ENCODE assay signal across 9 cellular contexts in the genomic region with DNA sequence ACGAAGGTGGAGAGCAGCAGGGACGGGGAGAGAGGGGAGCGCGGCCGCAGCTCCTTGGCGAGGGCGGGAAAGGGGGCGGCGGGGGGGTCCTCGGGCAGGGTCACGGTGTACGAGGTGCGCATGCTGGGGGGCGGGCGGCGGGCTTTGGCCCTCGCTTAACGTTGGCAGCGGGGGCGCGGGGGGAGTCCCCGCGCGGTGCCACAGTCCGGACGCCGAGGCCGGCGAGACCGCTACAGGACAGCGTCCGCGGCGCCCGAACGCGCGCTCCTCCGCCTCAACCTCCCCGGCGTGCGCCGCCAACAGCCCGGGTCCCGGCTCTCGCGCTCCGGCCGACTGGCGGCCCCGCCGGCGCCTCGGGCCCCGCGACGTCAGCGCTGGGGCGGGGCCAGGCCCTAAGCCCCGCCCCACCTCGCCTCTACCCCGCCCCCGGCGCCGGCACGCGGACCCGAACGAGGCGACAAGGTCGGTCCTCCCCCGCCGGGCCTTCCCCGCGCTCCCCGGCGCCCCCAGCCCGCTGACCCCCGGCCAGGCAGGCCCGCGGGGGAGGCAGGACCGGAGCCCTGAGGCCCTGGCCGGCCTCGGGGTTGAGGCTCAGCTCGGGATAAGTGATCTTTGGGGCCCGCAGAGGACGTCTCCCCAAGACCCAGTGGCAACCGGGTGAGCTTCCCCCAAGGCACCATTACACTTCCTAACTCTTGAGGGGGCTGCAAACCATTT. TPM values are rescaled to one million over a fixed set of nuclear protein-coding genes. Genes with fewer than 3 reads are reported as not detected.
DNase-seq lines count a peak whose midpoint lies in the region; ATAC-seq and TF ChIP-seq lines count a peak whose summit lies in the region.
"Had no signal": no experiment of that assay in that cellular context is flagged by ENCODE, and none has a peak within 500 bp of the region (broad histone marks: within the 10 kb centered on the region; RNA-seq: fewer than 3 reads in every experiment).

No MANE protein-coding gene starts in this region.

- no peak overlapping the region for H3K23ac ChIP-seq in trophoblast cell (ENCODE audit: low read length)

- H3K4me2 ChIP-seq in trophoblast cell (ENCODE audit: low read length), result peak overlapping the region; percentile 73

- H3K4ac ChIP-seq in trophoblast cell (ENCODE audit: low read depth, low read length), result no peak overlapping the region

- H3K14ac ChIP-seq in trophoblast cell (ENCODE audit: low read length), result peak overlapping the region; percentile 69

- H3K79me2 ChIP-seq in trophoblast cell (ENCODE audit: control insufficient read depth, insufficient read depth, low read length, poor library complexity), result peaks cover 2% of the 10 kb centered on the region

- peak overlapping the region; percentile 73 for H3K18ac ChIP-seq in trophoblast cell (ENCODE audit: low read length)

- in situ Hi-C loops in T47D (cut with HindIII; ENCODE audit: low pct_unique_long_range_greater_than_20kb, low sequenced_read_pairs), result no loop called here

- POLR2A ChIA-PET in MCF 10A (lab: Yijun Ruan, JAX), result interaction anchor here (0.6 kb wide), 1 partner anchor 46 kb away, joined by 3 read pairs; no protein-coding TSS in a partner anchor
- POLR2A ChIA-PET in RWPE1 (lab: Yijun Ruan, JAX; ENCODE audit: low non-redundant PET), result no interaction called here

- H3K9me3 ChIP-seq in trophoblast cell (ENCODE audit: insufficient read depth, low read depth, low read length), result peaks cover 5% of the 10 kb centered on the region

- TF ChIP-seq CTCF in MCF 10A (IDR thresholded peaks at IDR 0.05; ENCODE audit: unreplicated experiment) (no peak), RWPE1 (conservative IDR thresholded peaks at IDR 0.05; ENCODE audit: low read depth) (no peak)

- H2BK120ac ChIP-seq in trophoblast cell (ENCODE audit: insufficient read depth, low read length, poor library complexity), result peak overlapping the region; percentile 61

- H3K36me3 Mint-ChIP-seq in MCF 10A (ENCODE audit: insufficient read depth, unreplicated experiment), result peaks cover 6% of the 10 kb centered on the region
- H3K36me3 Mint-ChIP-seq in activated naive CD4-positive, alpha-beta T cell treated with anti-CD3 and anti-CD28 coated beads, Interleukin-2, amount 50 U/mL, for 72 hours, result peaks cover 0 to 5% of the 10 kb centered on the region in 2 donors

- peaks cover 73% of the 10 kb centered on the region for H3K4me1 Mint-ChIP-seq in MCF 10A (ENCODE audit: insufficient read depth, unreplicated experiment)

- peaks cover under 1 to 4% of the 10 kb centered on the region in 2 experiments for H3K36me3 ChIP-seq in trophoblast cell (ENCODE audit: control insufficient read depth in 1 of 2, insufficient read depth in 2 of 2, low read length in 2 of 2)

- intact Hi-C loops in MCF 10A (cut with micrococcal nuclease), result no loop called here
- intact Hi-C loops in left cardiac atrium (cut with DNase I), result no loop called here

- WGBS in trophoblast cell (ENCODE audit: extremely low coverage, insufficient coverage, insufficient read length), result no CpG with 5 or more reads among the region's 88 CpGs

- peak overlapping the region; percentile 64 for H4K91ac ChIP-seq in trophoblast cell (ENCODE audit: low read depth, low read length)

- CTCF ChIA-PET in MCF 10A (lab: Yijun Ruan, JAX), result interaction anchor here (0.6 to 9.2 kb wide), 5 partner anchors 8 to 160 kb away, joined by 3 to 415 read pairs (median 12); a partner anchor contains a TSS
- CTCF ChIA-PET in RWPE1 (lab: Yijun Ruan, JAX), result interaction anchor here (0.6 to 1.6 kb wide), 7 partner anchors 8 to 203 kb away, joined by 3 to 12 read pairs (median 4); no protein-coding TSS in a partner anchor

- peak overlapping the region; percentile 51 for H2BK12ac ChIP-seq in trophoblast cell (ENCODE audit: low read length)

- peak; percentile 63 to 80 for ATAC-seq in activated naive CD4-positive, alpha-beta T cell treated with anti-CD3 and anti-CD28 coated beads, Interleukin-2, amount 50 U/mL, for 72 hours
- ATAC-seq in left cardiac atrium, result peak; percentile 47 to 77

- H3K27ac ChIP-seq in RWPE1 (peak overlapping the region; percentile 100), trophoblast cell (ENCODE audit: low read depth, low read length) (no peak overlapping the region)
- H3K27ac ChIP-seq: epithelial cell of prostate had no signal

- H3K4me1 ChIP-seq in trophoblast cell (ENCODE audit: control insufficient read depth in 1 of 2, insufficient read depth in 2 of 2, low read length in 2 of 2), result peaks cover 33 to 36% of the 10 kb centered on the region in 2 experiments

- no peaks in the 10 kb centered on the region for H3K27me3 Mint-ChIP-seq in MCF 10A (ENCODE audit: insufficient read depth, unreplicated experiment)

- peak overlapping the region; percentile 47 for H2AFZ ChIP-seq in trophoblast cell (ENCODE audit: insufficient read depth, low read length, poor library complexity)

- H3K4me3 ChIP-seq in trophoblast cell (ENCODE audit: low read depth, low read length), result peak overlapping the region; percentile 67

- H3K79me1 ChIP-seq in trophoblast cell (ENCODE audit: low read length), result peaks cover 10% of the 10 kb centered on the region

- no peak overlapping the region for H2BK5ac ChIP-seq in trophoblast cell (ENCODE audit: low read depth, low read length, poor library complexity)

- no peak overlapping the region for H3K27ac Mint-ChIP-seq in MCF 10A (ENCODE audit: low read depth, unreplicated experiment)
- H3K27ac Mint-ChIP-seq in activated naive CD4-positive, alpha-beta T cell treated with anti-CD3 and anti-CD28 coated beads, Interleukin-2, amount 50 U/mL, for 72 hours, result no peak overlapping the region

- H3K4me3 Mint-ChIP-seq in MCF 10A (ENCODE audit: unreplicated experiment), result no peak overlapping the region

- no peak overlapping the region for H4K12ac ChIP-seq in trophoblast cell (ENCODE audit: low read depth, low read length)

- H4K8ac ChIP-seq in trophoblast cell (ENCODE audit: low read depth, low read length), result no peak overlapping the region

- no TSS peak for BruUV-seq in MCF 10A (replicated peaks; lab: Mats Ljungman, UMichigan)

- H3K9me3 Mint-ChIP-seq in MCF 10A (ENCODE audit: unreplicated experiment), result no peaks in the 10 kb centered on the region
- H3K9me3 Mint-ChIP-seq in activated naive CD4-positive, alpha-beta T cell treated with anti-CD3 and anti-CD28 coated beads, Interleukin-2, amount 50 U/mL, for 72 hours, result peaks cover 3 to 4% of the 10 kb centered on the region in 2 donors

- H2AK5ac ChIP-seq in trophoblast cell (ENCODE audit: low read length), result peak overlapping the region; percentile 4

- DNase-seq in T47D (ENCODE audit: low read depth in 1 of 2, low spot score in 1 of 2) (peak; percentile 74 to 77), MCF 10A (ENCODE audit: unreplicated experiment) (no peak), RWPE1 (ENCODE audit: low spot score) (peak; percentile 61), left cardiac atrium (peak; percentile 67), trophoblast cell (peak; percentile 19 to 71), NCI-H1436 (lab: John Stamatoyannopoulos, UW) (no peak), NCI-H510A (lab: John Stamatoyannopoulos, UW) (no peak)
- peak in 1 of 2 donors; percentile 72 for DNase-seq in activated naive CD4-positive, alpha-beta T cell treated with anti-CD3 and anti-CD28 coated beads, Interleukin-2, amount 50 U/mL, for 72 hours (ENCODE audit: low spot score in 2 of 2)

- H3K27me3 ChIP-seq in trophoblast cell (ENCODE audit: insufficient read depth, low read length), result no peaks in the 10 kb centered on the region

- no peak overlapping the region for H3K9ac ChIP-seq in trophoblast cell (ENCODE audit: low read length)

RNA-seq across cellular contexts. Expression of a gene that starts 17.5 kb away (rescaled TPM):
- total RNA-seq in MCF 10A (2022) (0.14 and 0.54 TPM in 2 replicates), left cardiac atrium (10 to 100 TPM; 65.8 to 68.8 TPM)
- 1 to 10 TPM in 1 of 2 donors, under 1 TPM in 1; 0.66 to 1.3 TPM for total RNA-seq in activated naive CD4-positive, alpha-beta T cell treated with anti-CD3 and anti-CD28 coated beads, Interleukin-2, amount 50 U/mL, for 72 hours
- 3.2 and 3.3 TPM in 2 replicates for polyA plus RNA-seq in trophoblast cell (2013)

RNA-seq across cellular contexts. Expression of a gene that starts 17.5 kb away (rescaled TPM):
- not detected in 2 replicates for total RNA-seq in MCF 10A (2022)
- total RNA-seq in activated naive CD4-positive, alpha-beta T cell treated with anti-CD3 and anti-CD28 coated beads, Interleukin-2, amount 50 U/mL, for 72 hours, result not detected
- total RNA-seq in left cardiac atrium, result not detected
- polyA plus RNA-seq in trophoblast cell (2013), result not detected in 2 replicates

RNA-seq across cellular contexts. Expression of a gene that starts 23.3 kb away (rescaled TPM):
- total RNA-seq in MCF 10A (2022) (not detected in 2 replicates), left cardiac atrium (10 to 100 TPM; 25.1 to 39.9 TPM)
- total RNA-seq in activated naive CD4-positive, alpha-beta T cell treated with anti-CD3 and anti-CD28 coated beads, Interleukin-2, amount 50 U/mL, for 72 hours, result not detected
- polyA plus RNA-seq in trophoblast cell (2013), result 1.3 and 1.8 TPM in 2 replicates

RNA-seq across cellular contexts. Expression of a gene that starts 29.7 kb away (rescaled TPM):
- total RNA-seq in MCF 10A (2022), result 19.2 and 20.9 TPM in 2 replicates
- 10 to 100 TPM; 37.6 to 38.8 TPM for total RNA-seq in activated naive CD4-positive, alpha-beta T cell treated with anti-CD3 and anti-CD28 coated beads, Interleukin-2, amount 50 U/mL, for 72 hours
- total RNA-seq in left cardiac atrium, result 10 to 100 TPM; 13.2 to 14.1 TPM
- polyA plus RNA-seq in trophoblast cell (2013), result 40.9 and 41.2 TPM in 2 replicates

RNA-seq across cellular contexts. Expression of a gene that starts 47.1 kb away (rescaled TPM):
- total RNA-seq in MCF 10A (2022) (3.5 TPM in 2 replicates), left cardiac atrium (100 to 1,000 TPM; 144 to 230 TPM)
- 10 to 100 TPM in 1 of 2 donors, 1 to 10 TPM in 1; 3.5 to 15.7 TPM for total RNA-seq in activated naive CD4-positive, alpha-beta T cell treated with anti-CD3 and anti-CD28 coated beads, Interleukin-2, amount 50 U/mL, for 72 hours
- polyA plus RNA-seq in trophoblast cell (2013), result 42.9 and 51.1 TPM in 2 replicates

Comparison
In these comparisons a context has a peak if more than half of its experiments do, and no peak if none do; other contexts are left out.
1. DNase-seq: peak in T47D (2 of 2), RWPE1 (single experiment), left cardiac atrium (single experiment) and trophoblast cell (2 of 2); none in MCF 10A (single experiment), NCI-H1436 (single experiment) and NCI-H510A (single experiment).
2. RNA of a gene that starts 17.5 kb away (total RNA-seq): 65.8 to 68.8 TPM in left cardiac atrium; 0.66 to 1.3 TPM in activated naive CD4-positive, alpha-beta T cell treated with anti-CD3 and anti-CD28 coated beads, Interleukin-2, amount 50 U/mL, for 72 hours and 0.14 to 0.54 TPM in MCF 10A; every median in the first group is over 10 times any median in the second.
3. RNA of a gene that starts 23.3 kb away (total RNA-seq): 25.1 to 39.9 TPM in left cardiac atrium; not detected in MCF 10A and not detected in activated naive CD4-positive, alpha-beta T cell treated with anti-CD3 and anti-CD28 coated beads, Interleukin-2, amount 50 U/mL, for 72 hours; every median in the first group is over 10 times any median in the second.